In genomic region chr2:219597552-219598307, GRCh38 we compare ENCODE assay signal across 1 cellular context.
TF ChIP-seq lines count a peak whose summit lies in the region.

TSS of gene STK11IP (plus strand) at chr2:219597857. CDS start at chr2:219598120, 263 bp downstream.

TF ChIP-seq in K562, 482 proteins besides CTCF, POLR2A, EP300 and RAD21 (continued from another document):
- TF ChIP-seq TAF1 (IDR thresholded peaks at IDR 0.05; ENCODE audit: control insufficient read depth, extremely low read depth, insufficient read depth, low read length, severe bottlenecking) (peak; percentile 89), NKRF (IDR thresholded peaks at IDR 0.05; ENCODE audit: borderline replicate concordance) (peak; percentile 98), ZFP30 (CRISPR knock-in tag; IDR thresholded peaks at IDR 0.05; ENCODE audit: borderline replicate concordance) (no peak), HDAC1 (IDR thresholded peaks at IDR 0.05) (peak in 1 of 2 experiments; percentile 96; a peak in 2 of 4 replicates), MAX (CRISPR knock-in tag; IDR thresholded peaks at IDR 0.05) (peak; percentile 54; the same call in 1 of the 2 replicates), SP2 (IDR thresholded peaks at IDR 0.05; ENCODE audit: extremely low read depth, low read depth, low read length, poor library complexity, severe bottlenecking) (peak; percentile 36), MTA3 (IDR thresholded peaks at IDR 0.05; ENCODE audit: borderline replicate concordance) (peak; percentile 10; the same call in 1 of the 2 replicates), KLF10 (CRISPR knock-in tag; IDR thresholded peaks at IDR 0.05) (no peak), ARID4B (CRISPR knock-in tag; IDR thresholded peaks at IDR 0.05) (peak; percentile 99), MXI1 (IDR thresholded peaks at IDR 0.05; ENCODE audit: low read depth, low read length) (peak; percentile 90), NCOA1 (IDR thresholded peaks at IDR 0.05; ENCODE audit: low read depth) (peak; percentile 74), TCF3 (CRISPR knock-in tag; IDR thresholded peaks at IDR 0.05) (no peak), MNT (conservative IDR thresholded peaks at IDR 0.05) (peak; percentile 79 to 89), ELF2 (CRISPR knock-in tag; IDR thresholded peaks at IDR 0.05) (peak; percentile 93), CSDE1 (IDR thresholded peaks at IDR 0.05) (peak in 1 of 2 experiments; percentile 93; a peak in 2 of 4 replicates), ARHGAP35 (IDR thresholded peaks at IDR 0.05; ENCODE audit: partially characterized antibody) (no peak), ETS1 (conservative IDR thresholded peaks at IDR 0.05; ENCODE audit: control insufficient read depth, low read depth, low read length) (peak; percentile 69; the same call in 1 of the 2 replicates), ARID1B (IDR thresholded peaks at IDR 0.05) (0 out of 2 replicates have a peak, but pooled peaks have one; percentile 8), ZNF197 (CRISPR knock-in tag; IDR thresholded peaks at IDR 0.05; ENCODE audit: low read depth) (no peak), PPARD (CRISPR knock-in tag; IDR thresholded peaks at IDR 0.05) (no peak), POLR2G (IDR thresholded peaks at IDR 0.05; ENCODE audit: low read depth, low read length) (peak; percentile 94), NFATC3 (IDR thresholded peaks at IDR 0.05) (no peak), ETV6 (IDR thresholded peaks at IDR 0.05; ENCODE audit: borderline replicate concordance in 1 of 2, low read depth in 2 of 2, low read length in 1 of 2) (no peak), ETV6 (CRISPR knock-in tag; IDR thresholded peaks at IDR 0.05; ENCODE audit: borderline replicate concordance) (no peak)
